ENCODE assay signal across 1 cellular context in genomic region chr5:91291628-91292569, GRCh38.
TF ChIP-seq lines count a peak whose summit lies in the region.

No MANE protein-coding gene starts in this region.

TF ChIP-seq in K562, 482 proteins besides CTCF, POLR2A, EP300 and RAD21 (continued from another document and continues in another):
- TF ChIP-seq MGA (IDR thresholded peaks at IDR 0.05) = peak; percentile 32; the same call in 1 of the 2 replicates
- no peak for TF ChIP-seq KAT2B (IDR thresholded peaks at IDR 0.05; ENCODE audit: low read depth, low read length)
- no peak for TF ChIP-seq ELK1 (CRISPR knock-in tag; IDR thresholded peaks at IDR 0.05)
- TF ChIP-seq DDX20 (tag; IDR thresholded peaks at IDR 0.05; ENCODE audit: low read depth) = peak; percentile 98
- TF ChIP-seq PRMT5 (CRISPR knock-in tag; IDR thresholded peaks at IDR 0.05) = no peak
- no peak for TF ChIP-seq TCF7L2 (IDR thresholded peaks at IDR 0.05; ENCODE audit: low read depth, low read length)
- no peak for TF ChIP-seq MCM3 (IDR thresholded peaks at IDR 0.05)
- no peak for TF ChIP-seq EHMT2 (IDR thresholded peaks at IDR 0.05)
- no peak for TF ChIP-seq AFF1 (IDR thresholded peaks at IDR 0.05; ENCODE audit: low read depth in 1 of 2, partially characterized antibody in 2 of 2)
- TF ChIP-seq ZNF407 (IDR thresholded peaks at IDR 0.05; ENCODE audit: low read depth) = no peak
- no peak for TF ChIP-seq ZNF778 (CRISPR knock-in tag; IDR thresholded peaks at IDR 0.05)
- peak in 1 of 2 experiments; percentile 98; a peak in 2 of 4 replicates for TF ChIP-seq ZNF639 (CRISPR knock-in tag; conservative IDR thresholded peaks at IDR 0.05 in 1 of 2, IDR thresholded peaks at IDR 0.05 in 1 of 2)
- peak; percentile 93 for TF ChIP-seq ZNF239 (CRISPR knock-in tag; IDR thresholded peaks at IDR 0.05)
- no peak for TF ChIP-seq CHD1 (IDR thresholded peaks at IDR 0.05; ENCODE audit: low read length)
- TF ChIP-seq MBD1 (CRISPR knock-in tag; IDR thresholded peaks at IDR 0.05) = no peak
- TF ChIP-seq MEF2D (tag; conservative IDR thresholded peaks at IDR 0.05; ENCODE audit: low read depth) = peak; percentile 96
- peak; percentile 99 for TF ChIP-seq CREB3 (tag; conservative IDR thresholded peaks at IDR 0.05; ENCODE audit: low read depth)
- TF ChIP-seq NCOA4 (IDR thresholded peaks at IDR 0.05; ENCODE audit: partially characterized antibody) = no peak
- peak; percentile 38; the same call in 1 of the 2 replicates for TF ChIP-seq MAFG (tag; conservative IDR thresholded peaks at IDR 0.05)
- TF ChIP-seq TAF1 (IDR thresholded peaks at IDR 0.05; ENCODE audit: control insufficient read depth, extremely low read depth, insufficient read depth, low read length, severe bottlenecking) = no peak
